In genomic region chr20:62806383-62807050, GRCh38 we compare ENCODE assay signal across 1 cellular context.
TF ChIP-seq lines count a peak whose summit lies in the region.

No MANE protein-coding gene starts in this region.

TF ChIP-seq in HepG2, 621 proteins besides CTCF, POLR2A, EP300 and RAD21 (continued from another document):
- peak; percentile 28; the same call in 1 of the 2 replicates for TF ChIP-seq SKIL (CRISPR knock-in tag; IDR thresholded peaks at IDR 0.05; ENCODE audit: borderline replicate concordance)
